Comparison of ENCODE assay signal across 19 cellular contexts in the genomic region with DNA sequence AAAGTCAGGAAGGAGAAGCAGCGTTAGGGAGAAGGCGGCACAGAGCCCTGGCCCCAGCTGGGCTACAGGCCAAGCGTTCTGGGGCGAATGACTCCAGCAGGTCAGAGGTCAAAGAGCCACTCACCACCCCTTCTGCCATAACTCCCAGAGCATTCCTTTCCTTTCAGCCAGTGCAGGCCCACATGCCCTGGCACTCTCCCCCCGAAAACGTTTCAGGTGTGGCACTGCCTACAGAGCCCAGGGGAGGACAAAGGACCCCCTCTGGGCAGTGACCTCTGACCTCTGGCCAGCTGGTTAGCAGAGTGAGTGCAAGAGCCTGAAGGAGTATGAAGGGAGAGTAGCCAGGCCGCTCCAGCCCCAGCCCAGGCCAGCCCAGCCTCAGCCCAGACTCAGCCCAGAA. TPM values are rescaled to one million over a fixed set of nuclear protein-coding genes. Genes with fewer than 3 reads are reported as not detected.
DNase-seq lines count a peak whose midpoint lies in the region; ATAC-seq and TF ChIP-seq lines count a peak whose summit lies in the region.
"Had no signal": no experiment of that assay in that cellular context is flagged by ENCODE, and none has a peak within 500 bp of the region (broad histone marks: within the 10 kb centered on the region; RNA-seq: fewer than 3 reads in every experiment).

No MANE protein-coding gene starts in this region.

- H3K4me3 Mint-ChIP-seq in stimulated activated effector memory CD8-positive, alpha-beta T cell treated with anti-CD3 and anti-CD28 coated beads, Interleukin-12 subunit alpha, Interleukin-12 subunit beta, amount 100 ng/mL, for 72 hours: no peak overlapping the region
- H3K4me3 Mint-ChIP-seq: CD8-positive, alpha-beta T cell; immature natural killer cell; T-helper 2 cell treated with Interferon-gamma antibody and Interleukin-4, amounts not matched to agents 5 μg/mL and 100 μg/mL, for 36 hours had no signal

- peak; percentile 31 for DNase-seq in MG63
- no peak for DNase-seq in stimulated activated effector memory CD8-positive, alpha-beta T cell treated with anti-CD3 and anti-CD28 coated beads, Interleukin-12 subunit alpha, Interleukin-12 subunit beta, amount 100 ng/mL, for 72 hours (ENCODE audit: low spot score in 2 of 2)
- DNase-seq in activated CD8-positive, alpha-beta memory T cell treated with anti-CD3 and anti-CD28 coated beads for 24 hours: no peak
- DNase-seq: activated naive CD4-positive, alpha-beta T cell treated with Interleukin-2 at 50 U/mL for 16 hours; CD8-positive, alpha-beta T cell; cortex of kidney; erythroblast; immature natural killer cell; Kasumi-1; NCI-H1436 treated with DMSO at 0.1 percent for 48 hours; NCI-H226; NK-92 treated with Interleukin-12 subunit alpha and Interleukin-12 subunit beta, amount 100 ng/mL, for 24 hours; stimulated activated CD4-positive, alpha-beta T cell treated with anti-CD3 and anti-CD28 coated beads, Interleukin-4, amount 100 ng/mL, for 4 hours had no signal

- H3K4me3 ChIP-seq in MG63 (no peak overlapping the region), liver (ENCODE audit: low read depth in 1 of 3, low read length in 3 of 3) (no peak overlapping the region)
- H3K4me3 ChIP-seq: upper lobe of left lung had no signal

- no peaks in the 10 kb centered on the region for H3K9me3 Mint-ChIP-seq in stimulated activated effector memory CD8-positive, alpha-beta T cell treated with anti-CD3 and anti-CD28 coated beads, Interleukin-12 subunit alpha, Interleukin-12 subunit beta, amount 100 ng/mL, for 72 hours
- H3K9me3 Mint-ChIP-seq: CD8-positive, alpha-beta T cell; immature natural killer cell; T-helper 2 cell treated with Interferon-gamma antibody and Interleukin-4, amounts not matched to agents 5 μg/mL and 100 μg/mL, for 36 hours had no signal

- H3K27me3 ChIP-seq in MG63 (no peaks in the 10 kb centered on the region), liver (ENCODE audit: control insufficient read depth in 4 of 4, insufficient read depth in 4 of 4, low read length in 3 of 4) (no peaks in the 10 kb centered on the region)
- H3K27me3 ChIP-seq: upper lobe of left lung had no signal

- peaks cover 25% of the 10 kb centered on the region for H3K4me1 Mint-ChIP-seq in stimulated activated effector memory CD8-positive, alpha-beta T cell treated with anti-CD3 and anti-CD28 coated beads, Interleukin-12 subunit alpha, Interleukin-12 subunit beta, amount 100 ng/mL, for 72 hours

- peak overlapping the region; percentile 22 to 44 for H3K27ac ChIP-seq in liver (ENCODE audit: low read depth in 1 of 2, low read length in 2 of 2)
- H3K27ac ChIP-seq: upper lobe of left lung had no signal

- H3K36me3 ChIP-seq in MG63: no peaks in the 10 kb centered on the region; the same call in 1 of the 2 replicates
- H3K36me3 ChIP-seq in liver (ENCODE audit: control insufficient read depth in 4 of 4, insufficient read depth in 3 of 4, low read depth in 1 of 4, low read length in 3 of 4): no peaks in the 10 kb centered on the region

- 42% methylated on average over 7 of the region's 7 CpGs for whole genome bisulfite sequencing in liver

- no peak for ATAC-seq in stimulated activated effector memory CD8-positive, alpha-beta T cell treated with anti-CD3 and anti-CD28 coated beads, Interleukin-12 subunit alpha, Interleukin-12 subunit beta, amount 100 ng/mL, for 72 hours
- ATAC-seq: CD8-positive, alpha-beta T cell; Right ventricle myocardium inferior had no signal

- H3K27ac Mint-ChIP-seq in stimulated activated effector memory CD8-positive, alpha-beta T cell treated with anti-CD3 and anti-CD28 coated beads, Interleukin-12 subunit alpha, Interleukin-12 subunit beta, amount 100 ng/mL, for 72 hours: no peak overlapping the region
- H3K27ac Mint-ChIP-seq: CD8-positive, alpha-beta T cell; immature natural killer cell; T-helper 2 cell treated with Interferon-gamma antibody and Interleukin-4, amounts not matched to agents 5 μg/mL and 100 μg/mL, for 36 hours had no signal

- no peak for TF ChIP-seq RAD21 in liver (IDR thresholded peaks at IDR 0.05)

- peaks cover 21% of the 10 kb centered on the region for H3K36me3 Mint-ChIP-seq in stimulated activated effector memory CD8-positive, alpha-beta T cell treated with anti-CD3 and anti-CD28 coated beads, Interleukin-12 subunit alpha, Interleukin-12 subunit beta, amount 100 ng/mL, for 72 hours

- peaks cover 30 to 56% (median 43%) of the 10 kb centered on the region in 4 donors for H3K4me1 ChIP-seq in liver (ENCODE audit: control insufficient read depth in 4 of 4, insufficient read depth in 4 of 4, low read length in 3 of 4)

- H3K9me3 ChIP-seq in MG63 (no peaks in the 10 kb centered on the region), liver (ENCODE audit: control insufficient read depth in 4 of 4, low read length in 3 of 4) (no peaks in the 10 kb centered on the region)
- H3K9me3 ChIP-seq: upper lobe of left lung had no signal

- no peak overlapping the region for H3K9ac ChIP-seq in liver (ENCODE audit: low read depth in 1 of 2, low read length in 2 of 2)

- TF ChIP-seq CTCF in liver (IDR thresholded peaks at IDR 0.05; ENCODE audit: low read depth, low read length, missing input control): no peak

TF ChIP-seq in liver, 16 proteins besides CTCF, POLR2A, EP300 and RAD21:
- peak; percentile 21 to 36 for TF ChIP-seq HNF4A (conservative IDR thresholded peaks at IDR 0.05)
- TF ChIP-seq TAF1 (conservative IDR thresholded peaks at IDR 0.05): no peak
- TF ChIP-seq RXRA (IDR thresholded peaks at IDR 0.05): peak; percentile 54 to 73
- peak; percentile 97 for TF ChIP-seq NR2F2 (IDR thresholded peaks at IDR 0.05)
- TF ChIP-seq SP1 (IDR thresholded peaks at IDR 0.05): peak; percentile 19
- TF ChIP-seq HNF4G (IDR thresholded peaks at IDR 0.05): no peak

RNA-seq across cellular contexts. Expression of gene ABCA2, which starts 4.9 kb away (rescaled TPM):
- 10.9 and 11.7 TPM in 2 replicates for total RNA-seq in MG63 (2014; rRNA removed; shearing (Covaris generic); ENCODE audit: low replicate concordance)
- 10 to 100 TPM in 1 of 2 donors, 1 to 10 TPM in 1; 2.9 to 15.2 TPM for total RNA-seq in liver
- 10 to 100 TPM in 1 of 2 donors, 1 to 10 TPM in 1; 9.5 to 15.1 TPM for polyA plus RNA-seq in liver

RNA-seq across cellular contexts. Expression of gene FUT7, which starts 8.7 kb away (rescaled TPM):
- not detected in 2 replicates for total RNA-seq in MG63 (2014; rRNA removed; shearing (Covaris generic); ENCODE audit: low replicate concordance)
- total RNA-seq in liver: under 1 TPM; 0.37 to 0.67 TPM
- under 1 TPM in 1 of 2 donors, not detected in 1; 0.14 TPM for polyA plus RNA-seq in liver
- total RNA-seq: Daoy had no signal

RNA-seq across cellular contexts. Expression of gene NPDC1, which starts 22.8 kb away (rescaled TPM):
- total RNA-seq in MG63 (2014; rRNA removed; shearing (Covaris generic); ENCODE audit: low replicate concordance): 86.9 and 253 TPM in 2 replicates
- total RNA-seq in liver: 1 to 10 TPM; 2.7 to 5.6 TPM
- polyA plus RNA-seq in liver: 10 to 100 TPM in 1 of 2 donors, 1 to 10 TPM in 1; 9.0 to 14.5 TPM

RNA-seq across cellular contexts. Expression of gene CLIC3, which starts 26.8 kb away (rescaled TPM):
- total RNA-seq in MG63 (2014; rRNA removed; shearing (Covaris generic); ENCODE audit: low replicate concordance): not detected in 2 replicates
- total RNA-seq in liver: under 1 TPM; 0.33 to 0.42 TPM
- under 1 TPM; 0.38 to 0.83 TPM for polyA plus RNA-seq in liver

RNA-seq across cellular contexts. Expression of gene ENTPD2, which starts 30.7 kb away (rescaled TPM):
- total RNA-seq in MG63 (2014; rRNA removed; shearing (Covaris generic); ENCODE audit: low replicate concordance): not detected in 2 replicates
- total RNA-seq in liver: under 1 TPM; 0.09 to 0.25 TPM
- under 1 TPM; 0.17 to 0.40 TPM for polyA plus RNA-seq in liver
- total RNA-seq: CD8-positive, alpha-beta T cell; Daoy; mesenteric fat pad had no signal
- polyA plus RNA-seq: immature natural killer cell had no signal

Comparison
In these comparisons a context has a peak if more than half of its experiments do, and no peak if none do; other contexts are left out.
1. RNA of gene NPDC1, which starts 22.8 kb away (total RNA-seq): 86.9 to 253 TPM in MG63; 2.7 to 5.6 TPM in liver; every median in the first group is over 10 times any median in the second.